In genomic region chr16:30185683-30186421, GRCh38 we compare ENCODE assay signal across 1 cellular context.
TF ChIP-seq lines count a peak whose summit lies in the region.

No MANE protein-coding gene starts in this region.

TF ChIP-seq in K562, 482 proteins besides CTCF, POLR2A, EP300 and RAD21 (continued from another document and continues in another):
- no peak for TF ChIP-seq ZNF436 (CRISPR knock-in tag; IDR thresholded peaks at IDR 0.05)
- TF ChIP-seq FOXP1 (CRISPR knock-in tag; IDR thresholded peaks at IDR 0.05) = no peak
- TF ChIP-seq TAF1 (IDR thresholded peaks at IDR 0.05; ENCODE audit: control insufficient read depth, extremely low read depth, insufficient read depth, low read length, severe bottlenecking) = no peak
- TF ChIP-seq ILF3 (IDR thresholded peaks at IDR 0.05; ENCODE audit: borderline replicate concordance) = no peak
- TF ChIP-seq MCM5 (IDR thresholded peaks at IDR 0.05; ENCODE audit: low read depth) = no peak
- peak; percentile 48 for TF ChIP-seq CEBPB (tag; IDR thresholded peaks at IDR 0.05)
- TF ChIP-seq MTA3 (IDR thresholded peaks at IDR 0.05; ENCODE audit: borderline replicate concordance) = no peak
- TF ChIP-seq CSDE1 (IDR thresholded peaks at IDR 0.05) = no peak
- TF ChIP-seq MAFG (tag; conservative IDR thresholded peaks at IDR 0.05) = no peak
- TF ChIP-seq PYGO2 (tag; IDR thresholded peaks at IDR 0.05) = no peak
- no peak for TF ChIP-seq PTBP1 (IDR thresholded peaks at IDR 0.05; ENCODE audit: low read depth, low read length)
- TF ChIP-seq, protein P1, sequence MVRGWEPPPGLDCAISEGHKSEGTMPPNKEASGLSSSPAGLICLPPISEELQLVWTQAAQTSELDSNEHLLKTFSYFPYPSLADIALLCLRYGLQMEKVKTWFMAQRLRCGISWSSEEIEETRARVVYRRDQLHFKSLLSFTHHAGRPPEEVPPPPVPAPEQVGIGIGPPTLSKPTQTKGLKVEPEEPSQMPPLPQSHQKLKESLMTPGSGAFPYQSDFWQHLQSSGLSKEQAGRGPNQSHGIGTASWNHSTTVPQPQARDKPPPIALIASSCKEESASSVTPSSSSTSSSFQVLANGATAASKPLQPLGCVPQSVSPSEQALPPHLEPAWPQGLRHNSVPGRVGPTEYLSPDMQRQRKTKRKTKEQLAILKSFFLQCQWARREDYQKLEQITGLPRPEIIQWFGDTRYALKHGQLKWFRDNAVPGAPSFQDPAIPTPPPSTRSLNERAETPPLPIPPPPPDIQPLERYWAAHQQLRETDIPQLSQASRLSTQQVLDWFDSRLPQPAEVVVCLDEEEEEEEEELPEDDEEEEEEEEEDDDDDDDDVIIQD (CRISPR knock-in tag; IDR thresholded peaks at IDR 0.05) = no peak
- no peak for TF ChIP-seq CBX3 (IDR thresholded peaks at IDR 0.05; ENCODE audit: borderline replicate concordance in 1 of 2, low read length in 2 of 2)
- TF ChIP-seq, protein P2, sequence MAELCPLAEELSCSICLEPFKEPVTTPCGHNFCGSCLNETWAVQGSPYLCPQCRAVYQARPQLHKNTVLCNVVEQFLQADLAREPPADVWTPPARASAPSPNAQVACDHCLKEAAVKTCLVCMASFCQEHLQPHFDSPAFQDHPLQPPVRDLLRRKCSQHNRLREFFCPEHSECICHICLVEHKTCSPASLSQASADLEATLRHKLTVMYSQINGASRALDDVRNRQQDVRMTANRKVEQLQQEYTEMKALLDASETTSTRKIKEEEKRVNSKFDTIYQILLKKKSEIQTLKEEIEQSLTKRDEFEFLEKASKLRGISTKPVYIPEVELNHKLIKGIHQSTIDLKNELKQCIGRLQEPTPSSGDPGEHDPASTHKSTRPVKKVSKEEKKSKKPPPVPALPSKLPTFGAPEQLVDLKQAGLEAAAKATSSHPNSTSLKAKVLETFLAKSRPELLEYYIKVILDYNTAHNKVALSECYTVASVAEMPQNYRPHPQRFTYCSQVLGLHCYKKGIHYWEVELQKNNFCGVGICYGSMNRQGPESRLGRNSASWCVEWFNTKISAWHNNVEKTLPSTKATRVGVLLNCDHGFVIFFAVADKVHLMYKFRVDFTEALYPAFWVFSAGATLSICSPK (IDR thresholded peaks at IDR 0.05; ENCODE audit: borderline replicate concordance) = no peak
- TF ChIP-seq NRF1 (conservative IDR thresholded peaks at IDR 0.05 in 1 of 2, IDR thresholded peaks at IDR 0.05 in 1 of 2) = no peak
- no peak for TF ChIP-seq TARDBP (IDR thresholded peaks at IDR 0.05)
- no peak for TF ChIP-seq RERE (CRISPR knock-in tag; IDR thresholded peaks at IDR 0.05; ENCODE audit: borderline replicate concordance)
- no peak for TF ChIP-seq TBL1XR1 (IDR thresholded peaks at IDR 0.05; ENCODE audit: low read length in 2 of 2)
- TF ChIP-seq CREB3L1 (IDR thresholded peaks at IDR 0.05; ENCODE audit: borderline replicate concordance, low read depth) = no peak
- TF ChIP-seq NFE2 (IDR thresholded peaks at IDR 0.05; ENCODE audit: low read depth) = no peak
- TF ChIP-seq ATF3 (IDR thresholded peaks at IDR 0.05) = peak; percentile 83
- no peak for TF ChIP-seq ATF3 (CRISPR knock-in tag; conservative IDR thresholded peaks at IDR 0.05)
- TF ChIP-seq ZNF124 (CRISPR knock-in tag; IDR thresholded peaks at IDR 0.05) = no peak
- 0 out of 2 replicates have a peak, but pooled peaks have one; percentile 26 for TF ChIP-seq RBFOX2 (IDR thresholded peaks at IDR 0.05; ENCODE audit: low read depth, low read length)
- TF ChIP-seq, protein P3, sequence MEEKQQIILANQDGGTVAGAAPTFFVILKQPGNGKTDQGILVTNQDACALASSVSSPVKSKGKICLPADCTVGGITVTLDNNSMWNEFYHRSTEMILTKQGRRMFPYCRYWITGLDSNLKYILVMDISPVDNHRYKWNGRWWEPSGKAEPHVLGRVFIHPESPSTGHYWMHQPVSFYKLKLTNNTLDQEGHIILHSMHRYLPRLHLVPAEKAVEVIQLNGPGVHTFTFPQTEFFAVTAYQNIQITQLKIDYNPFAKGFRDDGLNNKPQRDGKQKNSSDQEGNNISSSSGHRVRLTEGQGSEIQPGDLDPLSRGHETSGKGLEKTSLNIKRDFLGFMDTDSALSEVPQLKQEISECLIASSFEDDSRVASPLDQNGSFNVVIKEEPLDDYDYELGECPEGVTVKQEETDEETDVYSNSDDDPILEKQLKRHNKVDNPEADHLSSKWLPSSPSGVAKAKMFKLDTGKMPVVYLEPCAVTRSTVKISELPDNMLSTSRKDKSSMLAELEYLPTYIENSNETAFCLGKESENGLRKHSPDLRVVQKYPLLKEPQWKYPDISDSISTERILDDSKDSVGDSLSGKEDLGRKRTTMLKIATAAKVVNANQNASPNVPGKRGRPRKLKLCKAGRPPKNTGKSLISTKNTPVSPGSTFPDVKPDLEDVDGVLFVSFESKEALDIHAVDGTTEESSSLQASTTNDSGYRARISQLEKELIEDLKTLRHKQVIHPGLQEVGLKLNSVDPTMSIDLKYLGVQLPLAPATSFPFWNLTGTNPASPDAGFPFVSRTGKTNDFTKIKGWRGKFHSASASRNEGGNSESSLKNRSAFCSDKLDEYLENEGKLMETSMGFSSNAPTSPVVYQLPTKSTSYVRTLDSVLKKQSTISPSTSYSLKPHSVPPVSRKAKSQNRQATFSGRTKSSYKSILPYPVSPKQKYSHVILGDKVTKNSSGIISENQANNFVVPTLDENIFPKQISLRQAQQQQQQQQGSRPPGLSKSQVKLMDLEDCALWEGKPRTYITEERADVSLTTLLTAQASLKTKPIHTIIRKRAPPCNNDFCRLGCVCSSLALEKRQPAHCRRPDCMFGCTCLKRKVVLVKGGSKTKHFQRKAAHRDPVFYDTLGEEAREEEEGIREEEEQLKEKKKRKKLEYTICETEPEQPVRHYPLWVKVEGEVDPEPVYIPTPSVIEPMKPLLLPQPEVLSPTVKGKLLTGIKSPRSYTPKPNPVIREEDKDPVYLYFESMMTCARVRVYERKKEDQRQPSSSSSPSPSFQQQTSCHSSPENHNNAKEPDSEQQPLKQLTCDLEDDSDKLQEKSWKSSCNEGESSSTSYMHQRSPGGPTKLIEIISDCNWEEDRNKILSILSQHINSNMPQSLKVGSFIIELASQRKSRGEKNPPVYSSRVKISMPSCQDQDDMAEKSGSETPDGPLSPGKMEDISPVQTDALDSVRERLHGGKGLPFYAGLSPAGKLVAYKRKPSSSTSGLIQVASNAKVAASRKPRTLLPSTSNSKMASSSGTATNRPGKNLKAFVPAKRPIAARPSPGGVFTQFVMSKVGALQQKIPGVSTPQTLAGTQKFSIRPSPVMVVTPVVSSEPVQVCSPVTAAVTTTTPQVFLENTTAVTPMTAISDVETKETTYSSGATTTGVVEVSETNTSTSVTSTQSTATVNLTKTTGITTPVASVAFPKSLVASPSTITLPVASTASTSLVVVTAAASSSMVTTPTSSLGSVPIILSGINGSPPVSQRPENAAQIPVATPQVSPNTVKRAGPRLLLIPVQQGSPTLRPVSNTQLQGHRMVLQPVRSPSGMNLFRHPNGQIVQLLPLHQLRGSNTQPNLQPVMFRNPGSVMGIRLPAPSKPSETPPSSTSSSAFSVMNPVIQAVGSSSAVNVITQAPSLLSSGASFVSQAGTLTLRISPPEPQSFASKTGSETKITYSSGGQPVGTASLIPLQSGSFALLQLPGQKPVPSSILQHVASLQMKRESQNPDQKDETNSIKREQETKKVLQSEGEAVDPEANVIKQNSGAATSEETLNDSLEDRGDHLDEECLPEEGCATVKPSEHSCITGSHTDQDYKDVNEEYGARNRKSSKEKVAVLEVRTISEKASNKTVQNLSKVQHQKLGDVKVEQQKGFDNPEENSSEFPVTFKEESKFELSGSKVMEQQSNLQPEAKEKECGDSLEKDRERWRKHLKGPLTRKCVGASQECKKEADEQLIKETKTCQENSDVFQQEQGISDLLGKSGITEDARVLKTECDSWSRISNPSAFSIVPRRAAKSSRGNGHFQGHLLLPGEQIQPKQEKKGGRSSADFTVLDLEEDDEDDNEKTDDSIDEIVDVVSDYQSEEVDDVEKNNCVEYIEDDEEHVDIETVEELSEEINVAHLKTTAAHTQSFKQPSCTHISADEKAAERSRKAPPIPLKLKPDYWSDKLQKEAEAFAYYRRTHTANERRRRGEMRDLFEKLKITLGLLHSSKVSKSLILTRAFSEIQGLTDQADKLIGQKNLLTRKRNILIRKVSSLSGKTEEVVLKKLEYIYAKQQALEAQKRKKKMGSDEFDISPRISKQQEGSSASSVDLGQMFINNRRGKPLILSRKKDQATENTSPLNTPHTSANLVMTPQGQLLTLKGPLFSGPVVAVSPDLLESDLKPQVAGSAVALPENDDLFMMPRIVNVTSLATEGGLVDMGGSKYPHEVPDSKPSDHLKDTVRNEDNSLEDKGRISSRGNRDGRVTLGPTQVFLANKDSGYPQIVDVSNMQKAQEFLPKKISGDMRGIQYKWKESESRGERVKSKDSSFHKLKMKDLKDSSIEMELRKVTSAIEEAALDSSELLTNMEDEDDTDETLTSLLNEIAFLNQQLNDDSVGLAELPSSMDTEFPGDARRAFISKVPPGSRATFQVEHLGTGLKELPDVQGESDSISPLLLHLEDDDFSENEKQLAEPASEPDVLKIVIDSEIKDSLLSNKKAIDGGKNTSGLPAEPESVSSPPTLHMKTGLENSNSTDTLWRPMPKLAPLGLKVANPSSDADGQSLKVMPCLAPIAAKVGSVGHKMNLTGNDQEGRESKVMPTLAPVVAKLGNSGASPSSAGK (IDR thresholded peaks at IDR 0.05) = peak; percentile 69; the same call in 1 of the 2 replicates
- no peak for TF ChIP-seq CBX5 (IDR thresholded peaks at IDR 0.05; ENCODE audit: borderline replicate concordance, low read depth)
- TF ChIP-seq BRF2 (IDR thresholded peaks at IDR 0.05; ENCODE audit: borderline replicate concordance, insufficient read depth, insufficient read length) = no peak
